Comparison of ENCODE assay signal across 1 cellular context in the genomic region with DNA sequence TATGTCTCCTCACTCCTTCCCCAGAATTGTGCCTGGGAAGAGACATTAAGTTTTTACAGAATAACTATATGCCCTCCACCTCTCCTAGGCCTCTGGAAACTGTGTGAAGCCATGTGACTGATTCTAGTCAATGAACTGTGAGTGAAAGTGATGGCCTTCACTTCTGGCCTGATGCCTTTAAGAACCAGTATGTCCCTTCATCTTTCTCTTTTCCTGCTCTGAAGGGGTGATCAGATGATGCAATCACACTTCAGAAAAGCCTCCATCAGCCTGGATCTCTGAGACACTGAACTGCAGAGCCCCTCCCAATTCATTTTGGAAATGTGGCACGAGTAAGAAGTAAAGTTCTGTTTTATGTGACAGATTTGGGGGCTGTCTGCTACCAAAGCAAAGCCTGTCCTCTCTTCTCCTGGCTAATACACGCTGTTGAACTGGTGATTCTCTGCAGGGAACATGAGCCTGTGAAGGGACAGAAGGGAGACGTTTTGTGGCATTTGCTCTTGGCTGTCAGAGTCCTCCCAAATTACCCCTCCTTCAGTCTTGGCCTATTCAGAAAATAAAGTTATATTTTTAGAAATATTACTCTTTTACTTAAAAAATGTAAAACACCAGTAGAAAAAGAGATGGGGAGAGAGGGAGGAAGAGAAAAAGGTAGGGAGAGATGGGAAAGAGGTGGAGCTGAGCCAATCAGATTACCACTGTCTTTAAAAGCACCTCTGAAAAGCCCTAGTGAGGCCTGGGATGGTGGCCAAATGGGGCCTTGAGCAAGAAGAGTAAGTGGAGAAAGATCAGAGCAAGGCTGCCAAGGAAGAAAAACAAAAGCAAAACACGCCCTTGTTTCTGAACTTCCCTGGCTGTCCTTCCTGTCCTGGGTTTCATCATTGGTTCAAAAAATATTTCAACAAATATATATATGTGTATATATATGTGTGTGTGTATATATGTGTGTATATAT.
TF ChIP-seq lines count a peak whose summit lies in the region.

No MANE protein-coding gene starts in this region.

TF ChIP-seq in Ishikawa, 13 proteins besides CTCF, POLR2A, EP300 and RAD21 (continued from another document):
- TF ChIP-seq REST (IDR thresholded peaks at IDR 0.05; ENCODE audit: low read depth) (no peak), EGR1 (IDR thresholded peaks at IDR 0.05) (no peak)
